ENCODE assay signal across 17 cellular contexts in the genomic region with DNA sequence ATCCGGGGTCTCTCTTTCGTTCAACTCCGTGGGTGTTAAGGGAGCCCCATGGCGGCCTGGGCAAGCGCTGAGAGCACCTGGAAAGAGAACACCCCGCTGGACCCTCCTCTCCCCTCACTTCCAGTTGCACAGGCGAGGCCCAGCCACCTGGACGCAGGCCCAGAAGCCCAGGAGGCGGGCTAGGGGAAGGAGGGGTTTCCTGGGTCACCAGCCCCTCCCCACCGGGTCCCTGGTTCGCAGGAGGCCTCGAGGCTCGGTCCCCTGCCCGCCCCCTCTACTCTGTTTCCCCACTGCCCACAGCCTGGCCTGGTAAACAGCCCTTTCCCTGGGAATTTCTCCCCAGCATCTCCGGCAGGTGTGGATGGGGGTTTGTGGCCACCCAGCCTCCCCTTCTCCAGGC. TPM values are rescaled to one million over a fixed set of nuclear protein-coding genes. Genes with fewer than 3 reads are reported as not detected.
"Had no signal": no experiment of that assay in that cellular context is flagged by ENCODE, and none has a peak within 500 bp of the region (broad histone marks: within the 10 kb centered on the region; RNA-seq: fewer than 3 reads in every experiment).

No MANE protein-coding gene starts in this region.

- H2AFZ ChIP-seq: hepatocyte, parathyroid adenoma had no signal

- H3K79me2 ChIP-seq: hepatocyte, parathyroid adenoma had no signal

- H3K9me3 ChIP-seq: mucosa of descending colon, thoracic aorta, upper lobe of left lung had no signal

- H3K36me3 ChIP-seq: thoracic aorta, upper lobe of left lung had no signal

- ATAC-seq: mucosa of descending colon; sciatic nerve; stimulated activated effector memory CD8-positive, alpha-beta T cell treated with anti-CD3 and anti-CD28 coated beads, Interleukin-12 subunit alpha, Interleukin-12 subunit beta, amount 100 ng/mL, for 72 hours had no signal

- H3K9me3 Mint-ChIP-seq: brain; endodermal cell; memory B cell; stimulated activated effector memory CD8-positive, alpha-beta T cell treated with anti-CD3 and anti-CD28 coated beads, Interleukin-12 subunit alpha, Interleukin-12 subunit beta, amount 100 ng/mL, for 72 hours had no signal

- H3K9ac ChIP-seq: parathyroid adenoma had no signal

- H3K27ac Mint-ChIP-seq: endodermal cell; memory B cell; stimulated activated effector memory CD8-positive, alpha-beta T cell treated with anti-CD3 and anti-CD28 coated beads, Interleukin-12 subunit alpha, Interleukin-12 subunit beta, amount 100 ng/mL, for 72 hours had no signal

- DNase-seq: anterior cingulate cortex; dorsolateral prefrontal cortex; endodermal cell; foreskin fibroblast; mucosa of descending colon; naive B cell; stimulated activated CD4-positive, alpha-beta T cell treated with anti-CD3 and anti-CD28 coated beads, Interleukin-4, amount 100 ng/mL, for 24 hours; upper lobe of left lung had no signal

- H3K36me3 Mint-ChIP-seq: brain; memory B cell; stimulated activated effector memory CD8-positive, alpha-beta T cell treated with anti-CD3 and anti-CD28 coated beads, Interleukin-12 subunit alpha, Interleukin-12 subunit beta, amount 100 ng/mL, for 72 hours had no signal

- H3K4me3 ChIP-seq: dorsolateral prefrontal cortex, hepatocyte, mucosa of descending colon, smooth muscle cell, thoracic aorta, upper lobe of left lung had no signal

- H3K4me3 Mint-ChIP-seq: endodermal cell, memory B cell had no signal

- H3K27me3 ChIP-seq: dorsolateral prefrontal cortex, hepatocyte, upper lobe of left lung had no signal

- H3K27ac ChIP-seq: epithelial cell of prostate, hepatocyte had no signal

- H3K4me2 ChIP-seq: hepatocyte, smooth muscle cell had no signal

RNA-seq across cellular contexts. Expression of a gene that starts 8.5 kb away (rescaled TPM):
- total RNA-seq: smooth muscle cell had no signal
- polyA plus RNA-seq: smooth muscle cell had no signal
